In genomic region chr2:106734165-106734564, GRCh38 we compare ENCODE assay signal across 1 cellular context.
TF ChIP-seq lines count a peak whose summit lies in the region.

No MANE protein-coding gene starts in this region.

TF ChIP-seq in WTC11, 78 proteins besides CTCF, POLR2A, EP300 and RAD21 (continued from another document):
- TF ChIP-seq AR (CRISPR knock-in tag; IDR thresholded peaks at IDR 0.05): no peak
- TF ChIP-seq SP1 (CRISPR knock-in tag; conservative IDR thresholded peaks at IDR 0.05): no peak
- TF ChIP-seq PREB (CRISPR knock-in tag; IDR thresholded peaks at IDR 0.05; ENCODE audit: borderline replicate concordance): no peak
